8 cellular contexts compared by ENCODE assay signal in the genomic region with DNA sequence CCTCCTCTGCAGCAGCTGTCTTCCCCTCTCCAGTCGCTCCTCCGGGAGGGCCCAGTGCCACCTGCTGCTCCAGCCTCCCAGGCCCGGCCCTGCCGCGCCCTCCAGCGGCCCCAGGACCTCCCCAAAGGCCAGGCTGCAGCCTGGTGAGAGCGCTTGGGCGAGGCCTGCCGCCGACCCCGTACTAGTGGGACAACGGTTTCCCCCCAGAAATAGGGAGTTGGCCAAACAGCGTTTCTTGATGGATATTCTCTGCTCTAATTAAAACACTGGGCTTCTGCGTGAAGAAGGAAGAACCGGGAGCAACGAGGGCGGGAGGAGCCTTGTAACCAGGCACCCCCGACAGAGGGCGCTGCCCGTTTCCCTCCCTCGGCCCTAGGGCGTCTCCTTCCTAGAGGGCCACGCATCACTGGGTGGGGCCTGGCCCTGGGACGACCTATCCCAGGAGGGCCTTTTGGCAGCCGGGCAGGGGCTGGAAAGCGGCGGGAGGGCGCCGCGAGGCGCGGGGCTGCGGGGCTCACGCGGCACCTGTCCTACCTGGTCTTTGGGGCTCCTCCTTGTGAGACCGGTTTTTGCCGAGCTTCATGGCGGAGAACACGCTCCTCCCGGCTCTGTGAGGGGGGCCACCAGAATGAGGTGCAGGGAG. TPM values are rescaled to one million over a fixed set of nuclear protein-coding genes. Genes with fewer than 3 reads are reported as not detected.
A peak's percentile ranks its signal among the peaks of the same experiment; 100 is the strongest.
DNase-seq lines count a peak whose midpoint lies in the region; ATAC-seq and TF ChIP-seq lines count a peak whose summit lies in the region.

No MANE protein-coding gene starts in this region.

- 2 to 3% methylated on average over 38 to 40 of the region's 40 CpGs for WGBS in lung, 2 donors

- no peaks in the 10 kb centered on the region for H3K27me3 ChIP-seq in lung (ENCODE audit: control insufficient read depth, insufficient read depth)

- H3K4me1 ChIP-seq in lung (ENCODE audit: control insufficient read depth in 2 of 2, insufficient read depth in 2 of 2, low read length in 2 of 2): no peaks in the 10 kb centered on the region

- H3K27ac ChIP-seq in lung (ENCODE audit: low read depth in 1 of 2, low read length in 1 of 2): no peak overlapping the region

- DNase-seq in DMS79 (lab: John Stamatoyannopoulos, UW): peak; percentile 42
- peak; percentile 75 to 92 for DNase-seq in NCI-H526 (lab: John Stamatoyannopoulos, UW)
- peak; percentile 92 to 93 for DNase-seq in activated CD4-positive, alpha-beta T cell treated with anti-CD3 and anti-CD28 coated beads, Interleukin-2, amount 50 U/mL, for 48 hours
- DNase-seq in effector CD4-positive, alpha-beta T cell: peak; percentile 62
- DNase-seq in lung (ENCODE audit: low spot score): peak; percentile 87
- DNase-seq in stimulated activated CD4-positive, alpha-beta T cell treated with anti-CD3 and anti-CD28 coated beads, TNF-alpha, amount 100 ng/mL, for 24 hours (ENCODE audit: low read depth in 3 of 3): peak; percentile 72 to 88 (median 74)

- peak; percentile 89 for ATAC-seq in HG03064 (IDR thresholded peaks at IDR 0.05; ENCODE audit: low read depth, unreplicated experiment)
- peak; percentile 94 for ATAC-seq in lung (ENCODE audit: insufficient read depth, low FRiP score)
- no peak for ATAC-seq in HG03139 (IDR thresholded peaks at IDR 0.05; ENCODE audit: unreplicated experiment)

- no peaks in the 10 kb centered on the region for H3K36me3 ChIP-seq in lung (ENCODE audit: control insufficient read depth in 2 of 2, insufficient read depth in 2 of 2, low read length in 2 of 2)

- peak overlapping the region; percentile 17 for H3K4me3 ChIP-seq in lung

- H3K9me3 ChIP-seq in lung (ENCODE audit: control insufficient read depth in 2 of 2, insufficient read depth in 1 of 2, low read length in 1 of 2): no peaks in the 10 kb centered on the region

- TF ChIP-seq CTCF in lung (IDR thresholded peaks at IDR 0.05; ENCODE audit: control extremely low read depth, extremely low read depth): peak; percentile 45

RNA-seq across cellular contexts. Expression of a gene that starts 25.4 kb away (rescaled TPM):
- total RNA-seq in lung: under 1 TPM in 1 of 2 donors, not detected in 1; 0.09 TPM
- under 1 TPM; 0.03 to 0.08 TPM for polyA plus RNA-seq in lung

Comparison
In these comparisons a context has a peak if more than half of its experiments do, and no peak if none do; other contexts are left out.
1. DNase-seq: peak in every context shown above with its lines; median percentile 92 in activated CD4-positive, alpha-beta T cell treated with anti-CD3 and anti-CD28 coated beads, Interleukin-2, amount 50 U/mL, for 48 hours; 87 in lung; 84 in NCI-H526; 74 in stimulated activated CD4-positive, alpha-beta T cell treated with anti-CD3 and anti-CD28 coated beads, TNF-alpha, amount 100 ng/mL, for 24 hours; 62 in effector CD4-positive, alpha-beta T cell; 42 in DMS79.